16 cellular contexts compared by ENCODE assay signal in genomic region chr15:60076055-60076454, GRCh38.
DNase-seq lines count a peak whose midpoint lies in the region; ATAC-seq and TF ChIP-seq lines count a peak whose summit lies in the region.
"Had no signal": no experiment of that assay in that cellular context is flagged by ENCODE, and none has a peak within 500 bp of the region (broad histone marks: within the 10 kb centered on the region; RNA-seq: fewer than 3 reads in every experiment).

No MANE protein-coding gene starts in this region.

- peaks cover 3 to 6% of the 10 kb centered on the region in 2 donors for H3K9me3 Mint-ChIP-seq in activated T-cell treated with anti-CD3 and anti-CD28 coated beads, Interleukin-2, amount 50 U/mL, for 72 hours
- no peaks in the 10 kb centered on the region for H3K9me3 Mint-ChIP-seq in endothelial cell (ENCODE audit: unreplicated experiment)
- H3K9me3 Mint-ChIP-seq in stimulated activated effector memory CD8-positive, alpha-beta T cell treated with anti-CD3 and anti-CD28 coated beads, Interleukin-12 subunit alpha, Interleukin-12 subunit beta, amount 100 ng/mL, for 72 hours: no peaks in the 10 kb centered on the region

- peak; percentile 25 to 30 for DNase-seq in activated T-cell treated with anti-CD3 and anti-CD28 coated beads, Interleukin-2, amount 50 U/mL, for 72 hours
- no peak for DNase-seq in activated T-cell treated with anti-CD3 and anti-CD28 coated beads, Interleukin-2, amount 50 U/mL, for 48 hours
- DNase-seq in SK-N-MC (ENCODE audit: low read depth, low spot score): no peak
- no peak for DNase-seq in endothelial cell (ENCODE audit: low spot score)
- DNase-seq in stimulated activated effector memory CD8-positive, alpha-beta T cell treated with anti-CD3 and anti-CD28 coated beads, Interleukin-12 subunit alpha, Interleukin-12 subunit beta, amount 100 ng/mL, for 72 hours (ENCODE audit: low spot score in 2 of 2): peak in 1 of 2 donors; percentile 50
- DNase-seq in NCI-H748 (lab: John Stamatoyannopoulos, UW; ENCODE audit: unreplicated experiment): no peak
- DNase-seq in NCI-H2081 treated with DMSO at 0.1 percent for 48 hours (lab: John Stamatoyannopoulos, UW): no peak
- DNase-seq: AML-193, DMS53, NCI-H1092, NCI-H1694, Peyer's patch, Right ventricle myocardium superior had no signal

- ATAC-seq in activated T-cell treated with anti-CD3 and anti-CD28 coated beads, Interleukin-2, amount 50 U/mL, for 72 hours (replicated peaks in 1 of 2): peak; percentile 57 to 69
- ATAC-seq in stimulated activated effector memory CD8-positive, alpha-beta T cell treated with anti-CD3 and anti-CD28 coated beads, Interleukin-12 subunit alpha, Interleukin-12 subunit beta, amount 100 ng/mL, for 72 hours: peak; percentile 47
- ATAC-seq in HG03460 (IDR thresholded peaks at IDR 0.05; ENCODE audit: unreplicated experiment): no peak
- ATAC-seq: HCT116, K562 had no signal

- no peak for TF ChIP-seq CTCF in endothelial cell (IDR thresholded peaks at IDR 0.05; ENCODE audit: unreplicated experiment)

- no peaks in the 10 kb centered on the region for H3K36me3 ChIP-seq in SK-N-MC (ENCODE audit: insufficient read depth, low read length)
- H3K36me3 ChIP-seq: Peyer's patch had no signal

- peak overlapping the region; percentile 72 to 82 for H3K4me3 Mint-ChIP-seq in activated T-cell treated with anti-CD3 and anti-CD28 coated beads, Interleukin-2, amount 50 U/mL, for 72 hours
- H3K4me3 Mint-ChIP-seq in endothelial cell (ENCODE audit: unreplicated experiment): no peak overlapping the region
- peak overlapping the region; percentile 16 for H3K4me3 Mint-ChIP-seq in stimulated activated effector memory CD8-positive, alpha-beta T cell treated with anti-CD3 and anti-CD28 coated beads, Interleukin-12 subunit alpha, Interleukin-12 subunit beta, amount 100 ng/mL, for 72 hours

- peaks cover 8% of the 10 kb centered on the region for H3K27me3 Mint-ChIP-seq in activated T-cell treated with anti-CD3 and anti-CD28 coated beads, Interleukin-2, amount 50 U/mL, for 72 hours (ENCODE audit: low read depth)
- no peaks in the 10 kb centered on the region for H3K27me3 Mint-ChIP-seq in endothelial cell (ENCODE audit: unreplicated experiment)

- H3K27ac Mint-ChIP-seq in activated T-cell treated with anti-CD3 and anti-CD28 coated beads, Interleukin-2, amount 50 U/mL, for 72 hours: peak overlapping the region; percentile 86
- H3K27ac Mint-ChIP-seq in endothelial cell (ENCODE audit: unreplicated experiment): peak overlapping the region; percentile 43
- H3K27ac Mint-ChIP-seq in stimulated activated effector memory CD8-positive, alpha-beta T cell treated with anti-CD3 and anti-CD28 coated beads, Interleukin-12 subunit alpha, Interleukin-12 subunit beta, amount 100 ng/mL, for 72 hours: no peak overlapping the region

- H3K4me1 Mint-ChIP-seq in activated T-cell treated with anti-CD3 and anti-CD28 coated beads, Interleukin-2, amount 50 U/mL, for 72 hours (ENCODE audit: low read depth): peaks cover 59% of the 10 kb centered on the region
- H3K4me1 Mint-ChIP-seq in endothelial cell (ENCODE audit: unreplicated experiment): peaks cover 26% of the 10 kb centered on the region
- H3K4me1 Mint-ChIP-seq in stimulated activated effector memory CD8-positive, alpha-beta T cell treated with anti-CD3 and anti-CD28 coated beads, Interleukin-12 subunit alpha, Interleukin-12 subunit beta, amount 100 ng/mL, for 72 hours: peaks cover 7% of the 10 kb centered on the region

- no peak overlapping the region for H3K9ac ChIP-seq in SK-N-MC (ENCODE audit: insufficient read length)

- peak overlapping the region; percentile 34; the same call in 1 of the 2 replicates for H3K27ac ChIP-seq in SK-N-MC
- H3K27ac ChIP-seq: Peyer's patch had no signal

- H3K9me3 ChIP-seq in SK-N-MC (ENCODE audit: low read depth, low read length): no peaks in the 10 kb centered on the region
- H3K9me3 ChIP-seq: Peyer's patch had no signal

- peaks cover 4 to 8% of the 10 kb centered on the region in 2 donors for H3K36me3 Mint-ChIP-seq in activated T-cell treated with anti-CD3 and anti-CD28 coated beads, Interleukin-2, amount 50 U/mL, for 72 hours (ENCODE audit: insufficient read depth in 2 of 2)
- H3K36me3 Mint-ChIP-seq in endothelial cell (ENCODE audit: low read depth, unreplicated experiment): no peaks in the 10 kb centered on the region
- no peaks in the 10 kb centered on the region for H3K36me3 Mint-ChIP-seq in stimulated activated effector memory CD8-positive, alpha-beta T cell treated with anti-CD3 and anti-CD28 coated beads, Interleukin-12 subunit alpha, Interleukin-12 subunit beta, amount 100 ng/mL, for 72 hours

- H3K4me3 ChIP-seq in SK-N-MC: no peak overlapping the region
- H3K4me3 ChIP-seq: K562, Peyer's patch had no signal

Comparison
In these comparisons a context has a peak if more than half of its experiments do, and no peak if none do; other contexts are left out.
1. DNase-seq: peak in activated T-cell treated with anti-CD3 and anti-CD28 coated beads, Interleukin-2, amount 50 U/mL, for 72 hours (2 of 2); none in activated T-cell treated with anti-CD3 and anti-CD28 coated beads, Interleukin-2, amount 50 U/mL, for 48 hours (0 of 2), SK-N-MC (single experiment), endothelial cell (single experiment), NCI-H748 (single experiment) and NCI-H2081 treated with DMSO at 0.1 percent for 48 hours (single experiment).